27 cellular contexts compared by ENCODE assay signal in the genomic region with DNA sequence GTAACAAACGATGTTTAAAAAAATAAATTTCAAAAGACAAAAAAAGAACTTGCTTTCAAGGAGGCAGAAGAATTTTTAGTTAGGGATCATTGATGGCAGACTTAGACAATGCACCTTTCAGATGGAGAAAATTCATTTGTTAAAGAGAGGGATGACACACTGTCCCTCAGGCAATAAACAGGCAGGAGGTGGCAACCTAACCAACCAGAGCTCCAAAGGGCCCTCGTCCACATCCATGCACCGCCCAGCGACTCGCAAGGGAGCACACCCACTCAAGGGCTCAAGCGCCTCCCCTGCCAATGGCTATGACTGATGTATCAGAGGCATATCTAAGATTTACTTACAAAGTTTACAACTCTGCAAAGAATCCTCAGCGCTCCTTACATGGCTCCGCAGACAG.
"Had no signal": no experiment of that assay in that cellular context is flagged by ENCODE, and none has a peak within 500 bp of the region (broad histone marks: within the 10 kb centered on the region; RNA-seq: fewer than 3 reads in every experiment).

No MANE protein-coding gene starts in this region.

- H3K27me3 Mint-ChIP-seq: activated naive CD8-positive, alpha-beta T cell treated with anti-CD3 and anti-CD28 coated beads for 36 hours; natural killer cell treated with Interleukin-12 subunit alpha and Interleukin-12 subunit beta and Interleukin-15 and Interleukin-18, amount 100 ng/mL, for 72 hours had no signal

- H3K4me3 Mint-ChIP-seq: activated naive CD4-positive, alpha-beta T cell treated with anti-CD3 and anti-CD28 coated beads for 36 hours; activated naive CD8-positive, alpha-beta T cell treated with anti-CD3 and anti-CD28 coated beads for 36 hours; activated T-helper 1 cell treated with anti-CD3 and anti-CD28 coated beads, Interleukin-12 subunit alpha, Interleukin-12 subunit beta, Interleukin-2, Interleukin-4 antibody, amounts not matched to agents 30 ng/mL and 10 ng/mL and 1 ng/mL, durations not matched to agents 14 hours and 24 hours and 36 hours; natural killer cell treated with Interleukin-12 subunit alpha and Interleukin-12 subunit beta and Interleukin-15 and Interleukin-18, amount 100 ng/mL, for 72 hours had no signal

- H3K9me3 Mint-ChIP-seq: activated naive CD4-positive, alpha-beta T cell treated with anti-CD3 and anti-CD28 coated beads for 36 hours; activated naive CD8-positive, alpha-beta T cell treated with anti-CD3 and anti-CD28 coated beads for 36 hours; activated T-helper 1 cell treated with anti-CD3 and anti-CD28 coated beads, Interleukin-12 subunit alpha, Interleukin-12 subunit beta, Interleukin-2, Interleukin-4 antibody, amounts not matched to agents 30 ng/mL and 10 ng/mL and 1 ng/mL, durations not matched to agents 14 hours and 24 hours and 36 hours; natural killer cell treated with Interleukin-12 subunit alpha and Interleukin-12 subunit beta and Interleukin-15 and Interleukin-18, amount 100 ng/mL, for 72 hours had no signal

- ATAC-seq: body of pancreas; left lung; lower lobe of right lung; mucosa of descending colon; natural killer cell treated with Interleukin-12 subunit alpha and Interleukin-12 subunit beta and Interleukin-15 and Interleukin-18, amount 100 ng/mL, for 72 hours had no signal

- H3K4me1 ChIP-seq: adrenal gland, body of pancreas, colonic mucosa, left lung, lower lobe of right lung, right atrium auricular region, tibial nerve had no signal

- DNase-seq: activated CD4-positive, alpha-beta T cell treated with anti-CD3 and anti-CD28 coated beads for 4 hours; activated CD4-positive, alpha-beta T cell treated with anti-CD3 and anti-CD28 coated beads, Interleukin-2, amount 50 U/mL, for 4 hours; activated effector memory CD4-positive, alpha-beta T cell treated with anti-CD3 and anti-CD28 coated beads, Interleukin-2, amount 50 U/mL, for 16 hours; activated naive CD4-positive, alpha-beta T cell treated with anti-CD3 and anti-CD28 coated beads for 36 hours; activated naive CD8-positive, alpha-beta T cell treated with anti-CD3 and anti-CD28 coated beads for 36 hours; activated T-cell treated with anti-CD3 and anti-CD28 coated beads, Interleukin-2, amount 50 U/mL, for 1 hour; aorta; body of pancreas; cerebellar nuclear complex; colonic mucosa; effector CD8-positive, alpha-beta T cell; erythroblast; left lung; lower lobe of right lung; mesendoderm; mucosa of descending colon; stimulated activated CD4-positive, alpha-beta T cell treated with anti-CD3 and anti-CD28 coated beads, Interleukin-15, amount 100 ng/mL, for 24 hours; stimulated activated CD4-positive, alpha-beta T cell treated with anti-CD3 and anti-CD28 coated beads, Interleukin-2, amount 100 ng/mL, for 24 hours; stimulated activated naive CD4-positive, alpha-beta T cell treated with Interleukin-2 at 50 U/mL for 16 hours; T-helper 9 cell had no signal

- H3K27ac Mint-ChIP-seq: activated naive CD4-positive, alpha-beta T cell treated with anti-CD3 and anti-CD28 coated beads for 36 hours; activated naive CD8-positive, alpha-beta T cell treated with anti-CD3 and anti-CD28 coated beads for 36 hours; activated T-helper 1 cell treated with anti-CD3 and anti-CD28 coated beads, Interleukin-12 subunit alpha, Interleukin-12 subunit beta, Interleukin-2, Interleukin-4 antibody, amounts not matched to agents 30 ng/mL and 10 ng/mL and 1 ng/mL, durations not matched to agents 14 hours and 24 hours and 36 hours; natural killer cell treated with Interleukin-12 subunit alpha and Interleukin-12 subunit beta and Interleukin-15 and Interleukin-18, amount 100 ng/mL, for 72 hours had no signal

- H3K27me3 ChIP-seq: adrenal gland, body of pancreas, cardiac muscle cell, colonic mucosa, left lung, right atrium auricular region, tibial nerve had no signal

- H3K9me3 ChIP-seq: adrenal gland, body of pancreas, colonic mucosa, left lung, lower lobe of right lung, mucosa of descending colon, right atrium auricular region, tibial nerve had no signal

- H3K4me3 ChIP-seq: adrenal gland, body of pancreas, cardiac muscle cell, colonic mucosa, left lung, lower lobe of right lung, mucosa of descending colon, right atrium auricular region, tibial nerve had no signal

- H3K27ac ChIP-seq: adrenal gland, body of pancreas, cardiac muscle cell, colonic mucosa, left lung, lower lobe of right lung, right atrium auricular region, tibial nerve, VCaP had no signal
